In genomic region chr7:19397917-19398316, GRCh38 we compare ENCODE assay signal across 10 cellular contexts.
A peak's percentile ranks its signal among the peaks of the same experiment; 100 is the strongest.
DNase-seq lines count a peak whose midpoint lies in the region; ATAC-seq and TF ChIP-seq lines count a peak whose summit lies in the region.
"Had no signal": no experiment of that assay in that cellular context is flagged by ENCODE, and none has a peak within 500 bp of the region (broad histone marks: within the 10 kb centered on the region; RNA-seq: fewer than 3 reads in every experiment).

No MANE protein-coding gene starts in this region.

- TF ChIP-seq CTCF in GM10266 (IDR thresholded peaks at IDR 0.05; ENCODE audit: control insufficient read depth, insufficient read depth, low read depth, missing control alignments), result no peak

- no peak overlapping the region for H3K4me2 ChIP-seq in Karpas-422 (ENCODE audit: low read depth, low read length, poor library complexity, severe bottlenecking)

- no peak overlapping the region for H2AFZ ChIP-seq in Karpas-422 (ENCODE audit: low read length)

- no peaks in the 10 kb centered on the region for H3K36me3 ChIP-seq in Karpas-422 (ENCODE audit: insufficient read depth, low read length)
- H3K36me3 ChIP-seq: Peyer's patch had no signal

- H3K27me3 ChIP-seq in Karpas-422 (ENCODE audit: low read length), result no peaks in the 10 kb centered on the region
- H3K27me3 ChIP-seq: Peyer's patch had no signal

- no peaks in the 10 kb centered on the region for H3K4me1 ChIP-seq in Karpas-422 (ENCODE audit: low read length)
- H3K4me1 ChIP-seq: Peyer's patch had no signal

- no peaks in the 10 kb centered on the region for H3K9me2 ChIP-seq in Karpas-422 (replicated peaks; ENCODE audit: insufficient read depth, low read length)

- no peaks in the 10 kb centered on the region for H3K79me2 ChIP-seq in Karpas-422 (ENCODE audit: low read length)

- no peaks in the 10 kb centered on the region for H4K20me1 ChIP-seq in Karpas-422 (ENCODE audit: insufficient read depth, low read depth, low read length)

- ATAC-seq in GM21528 (IDR thresholded peaks at IDR 0.05; ENCODE audit: low FRiP score, unreplicated experiment) (peak; percentile 71), HG03442 (IDR thresholded peaks at IDR 0.05; ENCODE audit: unreplicated experiment) (peak; percentile 89)

- H3K9me3 ChIP-seq in Karpas-422 (ENCODE audit: low read length), result no peaks in the 10 kb centered on the region
- H3K9me3 ChIP-seq: Peyer's patch had no signal

- DNase-seq in GM10266 (ENCODE audit: extremely low spot score), result peak; percentile 17
- DNase-seq in amniotic epithelial cell (ENCODE audit: low read depth), result peak; percentile 51
- no peak for DNase-seq in activated CD4-positive, alpha-beta T cell treated with anti-CD3 and anti-CD28 coated beads for 48 hours
- DNase-seq in NCI-H2171 (lab: John Stamatoyannopoulos, UW), result no peak
- DNase-seq in NCI-H2227 treated with DMSO at 0.1 percent for 48 hours (lab: John Stamatoyannopoulos, UW), result no peak
- no peak for DNase-seq in Karpas-422
- DNase-seq: Peyer's patch had no signal

- no peak overlapping the region for H3K27ac ChIP-seq in Karpas-422 (ENCODE audit: low read length)
- H3K27ac ChIP-seq: C4-2B, Peyer's patch had no signal

- H3K4me3 ChIP-seq in Karpas-422 (ENCODE audit: low read length), result no peak overlapping the region
- H3K4me3 ChIP-seq: Peyer's patch had no signal

- no peak overlapping the region for H3K9ac ChIP-seq in Karpas-422 (ENCODE audit: low read length)

Comparison
In these comparisons a context has a peak if more than half of its experiments do, and no peak if none do; other contexts are left out.
1. DNase-seq: peak in GM10266 (single experiment) and amniotic epithelial cell (single experiment); none in activated CD4-positive, alpha-beta T cell treated with anti-CD3 and anti-CD28 coated beads for 48 hours (single experiment), NCI-H2171 (single experiment), NCI-H2227 treated with DMSO at 0.1 percent for 48 hours (single experiment) and Karpas-422 (single experiment).